ENCODE assay signal across 18 cellular contexts in the genomic region with DNA sequence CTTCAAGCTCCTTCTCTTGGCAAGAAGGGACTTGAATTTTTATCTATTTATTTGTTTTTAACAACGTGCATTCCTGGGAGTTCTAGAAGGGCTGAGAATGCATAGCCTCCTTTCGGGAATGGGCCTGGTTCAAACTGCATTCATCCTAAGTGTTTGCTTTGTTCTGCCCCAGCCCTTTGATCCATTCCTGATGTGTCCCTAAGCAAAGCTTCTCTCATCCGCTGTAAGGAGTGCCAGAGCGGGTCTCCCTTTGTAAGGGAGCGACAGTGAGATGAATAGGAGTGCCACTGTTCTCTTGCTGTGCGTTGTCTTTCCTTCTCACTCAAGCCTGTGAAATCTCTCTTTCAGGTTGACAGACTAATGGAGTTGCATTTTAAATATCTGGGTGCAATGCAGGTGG.
"Had no signal": no experiment of that assay in that cellular context is flagged by ENCODE, and none has a peak within 500 bp of the region (broad histone marks: within the 10 kb centered on the region; RNA-seq: fewer than 3 reads in every experiment).

No MANE protein-coding gene starts in this region.

- H3K27ac ChIP-seq: body of pancreas, epithelial cell of prostate, parathyroid adenoma, thyroid gland had no signal

- DNase-seq: activated B cell treated with CpG ODN at 0.5 μM for 24 hours; activated CD4-positive, alpha-beta memory T cell treated with anti-CD3 and anti-CD28 coated beads for 36 hours; activated CD4-positive, alpha-beta T cell treated with anti-CD3 and anti-CD28 coated beads for 4 hours; activated naive CD4-positive, alpha-beta T cell treated with Interleukin-2 at 50 U/mL for 16 hours; activated naive CD8-positive, alpha-beta T cell treated with anti-CD3 and anti-CD28 coated beads, Interleukin-2, amount 10 ng/mL, durations not matched to agents 7 days and 5 days; body of pancreas; foreskin fibroblast; hypothalamus; kidney; naive thymus-derived CD4-positive, alpha-beta T cell; stimulated activated CD4-positive, alpha-beta T cell treated with anti-CD3 and anti-CD28 coated beads, Interleukin-4, amount 100 ng/mL, for 4 hours; stimulated activated naive CD4-positive, alpha-beta T cell; T-cell; thyroid gland had no signal

- H3K27me3 ChIP-seq: body of pancreas, thyroid gland had no signal

- ATAC-seq: body of pancreas; naive thymus-derived CD4-positive, alpha-beta T cell; sciatic nerve; T-cell had no signal

- H3K4me1 ChIP-seq: thyroid gland had no signal

- H3K4me3 ChIP-seq: body of pancreas, smooth muscle cell, thyroid gland had no signal

- H3K9me3 ChIP-seq: body of pancreas, thyroid gland had no signal
